Comparison of ENCODE assay signal across 15 cellular contexts in the genomic region with DNA sequence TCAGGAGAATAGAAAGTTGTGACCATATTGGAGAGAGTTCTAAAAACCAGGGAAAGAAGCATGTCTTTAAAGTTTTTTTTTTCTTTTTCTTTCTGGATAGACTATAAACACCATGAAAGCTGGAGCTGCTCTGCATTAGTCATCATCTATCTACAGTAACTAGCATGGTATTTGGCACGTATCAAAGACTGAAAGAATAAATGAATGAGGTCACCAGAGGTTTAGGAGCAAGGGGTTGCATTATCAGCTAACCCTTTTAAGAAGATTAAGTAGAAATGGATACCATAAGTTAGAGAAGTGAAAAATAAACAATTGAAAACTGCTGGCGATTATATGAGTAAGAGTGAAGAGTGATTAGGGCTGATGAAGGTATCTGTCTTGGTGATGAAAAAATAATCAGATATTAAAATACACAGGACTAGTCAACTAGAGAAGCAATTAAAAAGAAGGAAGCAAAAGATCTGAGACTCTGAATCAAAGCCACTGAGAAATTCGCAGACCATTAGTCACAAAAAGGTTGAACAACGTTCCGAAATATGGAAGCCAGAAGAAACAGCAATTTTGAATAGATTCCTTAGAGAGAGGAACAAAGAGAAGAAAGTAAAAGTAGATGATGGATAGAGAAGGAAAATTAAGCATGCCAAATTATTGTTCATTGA.
DNase-seq lines count a peak whose midpoint lies in the region; ATAC-seq, FAIRE-seq and TF ChIP-seq lines count a peak whose summit lies in the region.
"Had no signal": no experiment of that assay in that cellular context is flagged by ENCODE, and none has a peak within 500 bp of the region (broad histone marks: within the 10 kb centered on the region; RNA-seq: fewer than 3 reads in every experiment).

No MANE protein-coding gene starts in this region.

- H3K4me1 Mint-ChIP-seq in Calu3 (ENCODE audit: low read depth, unreplicated experiment) (peaks cover 9% of the 10 kb centered on the region), neural crest cell (peaks cover 11% of the 10 kb centered on the region)
- H3K4me1 Mint-ChIP-seq in stimulated activated memory B cell treated with anti-CD40 and anti-IgM and Interleukin-4, amounts not matched to agents 10 μg/mL and 1 μg/mL and 100 μg/mL, for 72 hours, result no peaks in the 10 kb centered on the region

- peak overlapping the region; percentile 26 for H2AFZ ChIP-seq in endothelial cell of umbilical vein (ENCODE audit: low read depth, low read length)

- H3K27me3 ChIP-seq in endothelial cell of umbilical vein (ENCODE audit: control insufficient read depth in 2 of 2, insufficient read depth in 2 of 2, low read length in 2 of 2), result no peaks in the 10 kb centered on the region
- H3K27me3 ChIP-seq in HAP-1 (ENCODE audit: low read depth), result no peaks in the 10 kb centered on the region
- H3K27me3 ChIP-seq: Peyer's patch had no signal

- H3K9me3 ChIP-seq in endothelial cell of umbilical vein (replicated peaks; ENCODE audit: control insufficient read depth, insufficient read depth, low read length) (no peaks in the 10 kb centered on the region), HAP-1 (no peaks in the 10 kb centered on the region)
- H3K9me3 ChIP-seq: Peyer's patch had no signal

- DNase-seq in Calu3, result no peak
- peak; percentile 43 for DNase-seq in NCI-H82 (lab: John Stamatoyannopoulos, UW)
- DNase-seq in endothelial cell of umbilical vein (ENCODE audit: low read depth, low spot score), result peak; percentile 73
- no peak for DNase-seq in neural crest cell (ENCODE audit: low read depth, low spot score)
- no peak for DNase-seq in cerebellar cortex (ENCODE audit: low spot score)
- DNase-seq in HAP-1 (ENCODE audit: low spot score in 2 of 2), result no peak
- DNase-seq in MV-4-11 (lab: John Stamatoyannopoulos, UW), result no peak
- DNase-seq: COR-L47; immature natural killer cell; NCI-H2171 treated with DMSO at 0.1 percent for 48 hours; Peyer's patch; stimulated activated CD4-positive, alpha-beta T cell treated with anti-CD3 and anti-CD28 coated beads, Interleukin-1b, Interleukin-23, amount 100 ng/mL, for 48 hours; stimulated activated naive B cell treated with anti-CD40 and anti-IgM and Interleukin-4, amounts not matched to agents 10 μg/mL and 1 μg/mL and 100 μg/mL, for 72 hours had no signal

- H3K27me3 Mint-ChIP-seq in Calu3 (ENCODE audit: unreplicated experiment) (no peaks in the 10 kb centered on the region), neural crest cell (ENCODE audit: low read depth) (no peaks in the 10 kb centered on the region)
- no peaks in the 10 kb centered on the region for H3K27me3 Mint-ChIP-seq in stimulated activated memory B cell treated with anti-CD40 and anti-IgM and Interleukin-4, amounts not matched to agents 10 μg/mL and 1 μg/mL and 100 μg/mL, for 72 hours
- H3K27me3 Mint-ChIP-seq: brain; stimulated activated naive B cell treated with anti-CD40 and anti-IgM and Interleukin-4, amounts not matched to agents 10 μg/mL and 1 μg/mL and 100 μg/mL, for 72 hours had no signal

- TF ChIP-seq CTCF in Calu3 (IDR thresholded peaks at IDR 0.05; ENCODE audit: unreplicated experiment) (no peak), endothelial cell of umbilical vein (IDR thresholded peaks at IDR 0.05; ENCODE audit: extremely low read depth in 1 of 2, insufficient read depth in 1 of 2, low read depth in 1 of 2, low read length in 2 of 2) (no peak), neural crest cell (conservative IDR thresholded peaks at IDR 0.05) (no peak)

- H3K9ac ChIP-seq in endothelial cell of umbilical vein (replicated peaks; ENCODE audit: extremely low read depth, insufficient read depth, low read length), result peak overlapping the region; percentile 28

- dilution Hi-C loops in endothelial cell of umbilical vein (cut with MboI; ENCODE audit: extremely low pct_ligation_motif_present, low sequenced_read_pairs), result no loop called here

- peak; percentile 81 for FAIRE-seq in endothelial cell of umbilical vein (lab: Jason Lieb, UNC)

- H3K27ac ChIP-seq in endothelial cell of umbilical vein (ENCODE audit: insufficient read depth, low read depth, low read length), result peak overlapping the region; percentile 55
- H3K27ac ChIP-seq: Peyer's patch had no signal

- H3K36me3 Mint-ChIP-seq in Calu3 (ENCODE audit: insufficient read depth, unreplicated experiment), result no peaks in the 10 kb centered on the region
- H3K36me3 Mint-ChIP-seq in neural crest cell (ENCODE audit: low read depth), result no peaks in the 10 kb centered on the region
- H3K36me3 Mint-ChIP-seq in stimulated activated memory B cell treated with anti-CD40 and anti-IgM and Interleukin-4, amounts not matched to agents 10 μg/mL and 1 μg/mL and 100 μg/mL, for 72 hours, result no peaks in the 10 kb centered on the region
- H3K36me3 Mint-ChIP-seq: brain had no signal

- in situ Hi-C loops in HAP-1 (cut with MboI; ENCODE audit: low sequenced_read_pairs), result no loop called here

- intact Hi-C loops in Calu3 (cut with micrococcal nuclease; ENCODE audit: unreplicated experiment) (no loop called here), endothelial cell of umbilical vein (cut with micrococcal nuclease) (no loop called here)

- H3K36me3 ChIP-seq in endothelial cell of umbilical vein (ENCODE audit: control insufficient read depth in 2 of 2, extremely low read depth in 1 of 2, insufficient read depth in 2 of 2, low read length in 2 of 2) (no peaks in the 10 kb centered on the region), HAP-1 (replicated peaks) (no peaks in the 10 kb centered on the region)
- H3K36me3 ChIP-seq: Peyer's patch had no signal

- H3K4me2 ChIP-seq in endothelial cell of umbilical vein (ENCODE audit: insufficient read depth, low read length), result peak overlapping the region; percentile 17

- no peak overlapping the region for H3K4me3 Mint-ChIP-seq in Calu3 (ENCODE audit: low read depth, unreplicated experiment)
- no peak overlapping the region for H3K4me3 Mint-ChIP-seq in neural crest cell
- no peak overlapping the region for H3K4me3 Mint-ChIP-seq in stimulated activated memory B cell treated with anti-CD40 and anti-IgM and Interleukin-4, amounts not matched to agents 10 μg/mL and 1 μg/mL and 100 μg/mL, for 72 hours
- H3K4me3 Mint-ChIP-seq: brain; immature natural killer cell; stimulated activated naive B cell treated with anti-CD40 and anti-IgM and Interleukin-4, amounts not matched to agents 10 μg/mL and 1 μg/mL and 100 μg/mL, for 72 hours had no signal

- no peak for TF ChIP-seq POLR2A in endothelial cell of umbilical vein (IDR thresholded peaks at IDR 0.05; ENCODE audit: low read depth, low read length)

- BruUV-seq in Calu3 (replicated peaks; lab: Mats Ljungman, UMichigan) (no TSS peak), endothelial cell of umbilical vein (replicated peaks; lab: Mats Ljungman, UMichigan) (no TSS peak)

- no peaks in the 10 kb centered on the region for H4K20me1 ChIP-seq in endothelial cell of umbilical vein (replicated peaks; ENCODE audit: control insufficient read depth, extremely low read depth, insufficient read depth, low read length)

- no peak for ATAC-seq in stimulated activated memory B cell treated with anti-CD40 and anti-IgM and Interleukin-4, amounts not matched to agents 10 μg/mL and 1 μg/mL and 100 μg/mL, for 72 hours
- ATAC-seq: stimulated activated naive B cell treated with anti-CD40 and anti-IgM and Interleukin-4, amounts not matched to agents 10 μg/mL and 1 μg/mL and 100 μg/mL, for 72 hours had no signal

- CTCF ChIA-PET in Calu3 (lab: Charles Lee) (interaction anchor here (0.6 to 0.7 kb wide), 3 partner anchors 13 to 37 kb away, joined by 4 read pairs; no protein-coding TSS in a partner anchor), endothelial cell of umbilical vein (lab: Charles Lee) (interaction anchor here (1.0 to 1.2 kb wide), 2 partner anchors 19 to 246 kb away, joined by 3 to 4 read pairs; no protein-coding TSS in a partner anchor)

- POLR2A ChIA-PET in endothelial cell of umbilical vein (lab: Charles Lee), result interaction anchor here (0.7 kb wide), 2 partner anchors 50 to 665 kb away, joined by 4 read pairs; no protein-coding TSS in a partner anchor

- H3K27ac Mint-ChIP-seq in Calu3 (ENCODE audit: unreplicated experiment) (peak overlapping the region; percentile 8), neural crest cell (ENCODE audit: unreplicated experiment) (peak overlapping the region; percentile 67)
- no peak overlapping the region for H3K27ac Mint-ChIP-seq in stimulated activated memory B cell treated with anti-CD40 and anti-IgM and Interleukin-4, amounts not matched to agents 10 μg/mL and 1 μg/mL and 100 μg/mL, for 72 hours
- H3K27ac Mint-ChIP-seq: immature natural killer cell; stimulated activated naive B cell treated with anti-CD40 and anti-IgM and Interleukin-4, amounts not matched to agents 10 μg/mL and 1 μg/mL and 100 μg/mL, for 72 hours had no signal

- H3K79me2 ChIP-seq in endothelial cell of umbilical vein (ENCODE audit: control insufficient read depth, insufficient read depth, low read length), result no peaks in the 10 kb centered on the region

- H3K4me1 ChIP-seq in endothelial cell of umbilical vein (ENCODE audit: control insufficient read depth, extremely low read depth, insufficient read depth, low read length), result peaks cover 13% of the 10 kb centered on the region
- H3K4me1 ChIP-seq in HAP-1, result no peaks in the 10 kb centered on the region
- H3K4me1 ChIP-seq: Peyer's patch had no signal

- H3K9me3 Mint-ChIP-seq in Calu3 (ENCODE audit: low read depth, unreplicated experiment) (no peaks in the 10 kb centered on the region), neural crest cell (peaks cover 3% of the 10 kb centered on the region)
- H3K9me3 Mint-ChIP-seq in stimulated activated memory B cell treated with anti-CD40 and anti-IgM and Interleukin-4, amounts not matched to agents 10 μg/mL and 1 μg/mL and 100 μg/mL, for 72 hours, result peaks cover 7% of the 10 kb centered on the region
- H3K9me3 Mint-ChIP-seq: brain, immature natural killer cell had no signal

- no peaks in the 10 kb centered on the region for H3K9me1 ChIP-seq in endothelial cell of umbilical vein (replicated peaks; ENCODE audit: control insufficient read depth, extremely low read depth, insufficient read depth, low read length)

- H3K4me3 ChIP-seq in endothelial cell of umbilical vein (replicated peaks in 1 of 3; ENCODE audit: insufficient read depth in 1 of 3, low read depth in 1 of 3, low read length in 3 of 3), result no peak overlapping the region
- H3K4me3 ChIP-seq in HAP-1, result no peak overlapping the region
- H3K4me3 ChIP-seq: Peyer's patch had no signal

TF ChIP-seq in endothelial cell of umbilical vein, 7 proteins besides CTCF, POLR2A, EP300 and RAD21 (continues in another document):
- TF ChIP-seq FOS (IDR thresholded peaks at IDR 0.05; ENCODE audit: borderline replicate concordance, insufficient read depth, low read length), result peak; percentile 71
- peak; percentile 33 for TF ChIP-seq JUN (IDR thresholded peaks at IDR 0.05; ENCODE audit: borderline replicate concordance, insufficient read depth, insufficient read length, low read depth)
- TF ChIP-seq EZH2 (IDR thresholded peaks at IDR 0.05; ENCODE audit: borderline replicate concordance, low read depth, low read length, severe bottlenecking), result no peak
- no peak for TF ChIP-seq POLR2AphosphoS5 (IDR thresholded peaks at IDR 0.05; ENCODE audit: insufficient read depth, low read depth, low read length)
- no peak for TF ChIP-seq MYC (IDR thresholded peaks at IDR 0.05; ENCODE audit: low read depth, low read length)
- TF ChIP-seq GATA2 (IDR thresholded peaks at IDR 0.05; ENCODE audit: insufficient read depth, insufficient read length, low read depth, low read length), result peak; percentile 42

Comparison
In these comparisons a context has a peak if more than half of its experiments do, and no peak if none do; other contexts are left out.
1. DNase-seq: peak in NCI-H82 (single experiment) and endothelial cell of umbilical vein (single experiment); none in Calu3 (single experiment), neural crest cell (single experiment), cerebellar cortex (single experiment), HAP-1 (0 of 2) and MV-4-11 (single experiment).